ENCODE assay signal across 17 cellular contexts in genomic region chr19:51681286-51681956, GRCh38. TPM values are rescaled to one million over a fixed set of nuclear protein-coding genes. Genes with fewer than 3 reads are reported as not detected.
DNase-seq lines count a peak whose midpoint lies in the region; ATAC-seq, FAIRE-seq and TF ChIP-seq lines count a peak whose summit lies in the region.
"Had no signal": no experiment of that assay in that cellular context is flagged by ENCODE, and none has a peak within 500 bp of the region (broad histone marks: within the 10 kb centered on the region; RNA-seq: fewer than 3 reads in every experiment).

No MANE protein-coding gene starts in this region.

- no peak overlapping the region for H3K27ac Mint-ChIP-seq in stimulated activated effector memory CD8-positive, alpha-beta T cell treated with anti-CD3 and anti-CD28 coated beads, Interleukin-12 subunit alpha, Interleukin-12 subunit beta, amount 100 ng/mL, for 72 hours
- H3K27ac Mint-ChIP-seq: activated T-cell treated with anti-CD3 and anti-CD28 coated beads, Interleukin-2, amount 50 U/mL, for 72 hours; mesothelial cell of epicardium had no signal

- H3K27me3 ChIP-seq in GM12878 (replicated peaks in 1 of 2; ENCODE audit: control insufficient read depth in 2 of 2, insufficient read depth in 2 of 2, low read length in 1 of 2): no peaks in the 10 kb centered on the region
- H3K27me3 ChIP-seq in neuronal stem cell (ENCODE audit: control insufficient read depth in 3 of 3, insufficient read depth in 3 of 3, low read depth in 1 of 3, low read length in 3 of 3): peaks cover 0 to 5% (median 0%) of the 10 kb centered on the region in 3 experiments
- H3K27me3 ChIP-seq: ovary had no signal

- H3K4me1 Mint-ChIP-seq in stimulated activated effector memory CD8-positive, alpha-beta T cell treated with anti-CD3 and anti-CD28 coated beads, Interleukin-12 subunit alpha, Interleukin-12 subunit beta, amount 100 ng/mL, for 72 hours: peaks cover 5% of the 10 kb centered on the region

- POLR2A ChIA-PET in GM12878 (lab: Charles Lee): no interaction called here

- no peaks in the 10 kb centered on the region for H4K20me1 ChIP-seq in GM12878 (ENCODE audit: control insufficient read depth, insufficient read depth)

- H3K9me3 ChIP-seq in GM12878 (replicated peaks; ENCODE audit: control insufficient read depth, insufficient read depth, low read length) (no peaks in the 10 kb centered on the region; the same call in 2 of the 3 replicates), neuronal stem cell (replicated peaks in 1 of 2; ENCODE audit: control insufficient read depth in 2 of 2, insufficient read depth in 1 of 2, low read depth in 1 of 2, low read length in 2 of 2) (peaks cover 0 to 2% of the 10 kb centered on the region in 2 donors)
- H3K9me3 ChIP-seq: ovary, tibial nerve had no signal

- H4K91ac ChIP-seq in neuronal stem cell (ENCODE audit: low read depth, low read length, poor library complexity): no peak overlapping the region

- SMC1A ChIA-PET in GM12878 (lab: Charles Lee; ENCODE audit: uncharacterized antibody, unreplicated experiment): interaction anchor here (0.6 kb wide), 1 partner anchor 189 kb away, joined by 3 read pairs; no protein-coding TSS in a partner anchor

- FAIRE-seq in GM12878 (lab: Jason Lieb, UNC): no peak

- H3K4me3 Mint-ChIP-seq in stimulated activated effector memory CD8-positive, alpha-beta T cell treated with anti-CD3 and anti-CD28 coated beads, Interleukin-12 subunit alpha, Interleukin-12 subunit beta, amount 100 ng/mL, for 72 hours: no peak overlapping the region
- H3K4me3 Mint-ChIP-seq: activated T-cell treated with anti-CD3 and anti-CD28 coated beads, Interleukin-2, amount 50 U/mL, for 72 hours; mesothelial cell of epicardium had no signal

- no peak overlapping the region for H2AFZ ChIP-seq in GM12878 (ENCODE audit: control insufficient read depth, low read depth, low read length)
- H2AFZ ChIP-seq in neuronal stem cell (ENCODE audit: low read length): peak overlapping the region; percentile 31

- no peak overlapping the region for H3K4me3 ChIP-seq in GM12878
- H3K4me3 ChIP-seq in neuronal stem cell (ENCODE audit: low read length in 2 of 2): no peak overlapping the region
- H3K4me3 ChIP-seq: ovary, tibial nerve had no signal

- no peak overlapping the region for H2BK12ac ChIP-seq in neuronal stem cell (ENCODE audit: low read length)

- H3K23ac ChIP-seq in neuronal stem cell (ENCODE audit: low read depth, low read length, poor library complexity): no peak overlapping the region

- intact Hi-C loops in GM12878 (cut with micrococcal nuclease; ENCODE audit: unreplicated experiment) (no loop called here), left colon (cut with DNase I, micrococcal nuclease) (no loop called here)

- H2AK5ac ChIP-seq in neuronal stem cell (ENCODE audit: low read depth, low read length): no peak overlapping the region

- H4K8ac ChIP-seq in neuronal stem cell (ENCODE audit: low read depth, low read length): no peak overlapping the region

- no peaks in the 10 kb centered on the region for H3K79me1 ChIP-seq in neuronal stem cell (ENCODE audit: low read depth, low read length)

- no peak overlapping the region for H3K9ac ChIP-seq in GM12878 (ENCODE audit: control insufficient read depth, insufficient read depth, low read length)
- H3K9ac ChIP-seq in neuronal stem cell (ENCODE audit: low read depth, low read length, poor library complexity): no peak overlapping the region

- BruUV-seq in GM12878 (replicated peaks; lab: Mats Ljungman, UMichigan): no TSS peak

- H2BK15ac ChIP-seq in neuronal stem cell (ENCODE audit: low read length): no peak overlapping the region

- H3K14ac ChIP-seq in neuronal stem cell (ENCODE audit: low read length): no peak overlapping the region

- H3K79me2 ChIP-seq in GM12878 (ENCODE audit: control insufficient read depth, insufficient read depth, low read length): no peaks in the 10 kb centered on the region

- H3K9me3 Mint-ChIP-seq in stimulated activated effector memory CD8-positive, alpha-beta T cell treated with anti-CD3 and anti-CD28 coated beads, Interleukin-12 subunit alpha, Interleukin-12 subunit beta, amount 100 ng/mL, for 72 hours: peaks cover 4% of the 10 kb centered on the region

- no peak for ATAC-seq in GM12878
- ATAC-seq in left colon: no peak
- ATAC-seq in HG03039 (IDR thresholded peaks at IDR 0.05; ENCODE audit: unreplicated experiment): no peak
- no peak for ATAC-seq in stimulated activated effector memory CD8-positive, alpha-beta T cell treated with anti-CD3 and anti-CD28 coated beads, Interleukin-12 subunit alpha, Interleukin-12 subunit beta, amount 100 ng/mL, for 72 hours
- ATAC-seq: activated T-cell treated with anti-CD3 and anti-CD28 coated beads, Interleukin-2, amount 50 U/mL, for 72 hours had no signal

- WGBS in GM12878 (ENCODE audit: insufficient coverage, insufficient replicate concordance, low lambda C conversion rate, missing lambda C conversion rate): 13% methylated on average over 3 of the region's 3 CpGs
- no CpG with 5 or more reads among the region's 3 CpGs for WGBS in neuronal stem cell (ENCODE audit: extremely low coverage in 2 of 2, insufficient read length in 2 of 2, insufficient replicate concordance in 1 of 2), 2 donors

- H3K36me3 Mint-ChIP-seq in stimulated activated effector memory CD8-positive, alpha-beta T cell treated with anti-CD3 and anti-CD28 coated beads, Interleukin-12 subunit alpha, Interleukin-12 subunit beta, amount 100 ng/mL, for 72 hours: no peaks in the 10 kb centered on the region

- no peak overlapping the region for H2BK120ac ChIP-seq in neuronal stem cell (ENCODE audit: low read depth, low read length)

- in situ Hi-C loops in GM12878 (cut with MboI): no loop called here

- H3K4ac ChIP-seq in neuronal stem cell (ENCODE audit: low read length): no peak overlapping the region

- H3K4me2 ChIP-seq in GM12878 (ENCODE audit: control insufficient read depth, insufficient read depth) (no peak overlapping the region), neuronal stem cell (ENCODE audit: insufficient read depth, low read length, poor library complexity, severe bottlenecking) (no peak overlapping the region)

- H3K36me3 ChIP-seq in GM12878 (ENCODE audit: control insufficient read depth in 2 of 2, insufficient read depth in 2 of 2, low read length in 1 of 2) (no peaks in the 10 kb centered on the region), neuronal stem cell (replicated peaks in 1 of 2; ENCODE audit: control insufficient read depth in 2 of 2, insufficient read depth in 2 of 2, low read length in 2 of 2) (no peaks in the 10 kb centered on the region)
- H3K36me3 ChIP-seq: ovary, tibial nerve had no signal

- no peak for TF ChIP-seq EP300 in GM12878 (IDR thresholded peaks at IDR 0.05; ENCODE audit: borderline replicate concordance in 1 of 2, control insufficient read depth in 1 of 2, low read depth in 2 of 2, low read length in 2 of 2)

- H3K27ac ChIP-seq in GM12878 (ENCODE audit: control insufficient read depth, insufficient read depth) (no peak overlapping the region), neuronal stem cell (replicated peaks; ENCODE audit: low read length) (no peak overlapping the region)
- H3K27ac ChIP-seq: ovary, tibial nerve had no signal

- TF ChIP-seq CTCF in GM12878 (IDR thresholded peaks at IDR 0.05 in 2 of 3, conservative IDR thresholded peaks at IDR 0.05 in 1 of 3; ENCODE audit: control insufficient read depth in 2 of 3, extremely low read depth in 1 of 3, insufficient read depth in 1 of 3, low read depth in 3 of 3, low read length in 3 of 3): no peak

- no peak overlapping the region for H3K18ac ChIP-seq in neuronal stem cell (ENCODE audit: low read length)

- no peak overlapping the region for H2BK5ac ChIP-seq in neuronal stem cell (ENCODE audit: low read length)

- CTCF ChIA-PET in GM12878 (lab: Yijun Ruan, JAX): interaction anchor here (1.5 kb wide), 3 partner anchors 20 to 24 kb away, joined by 4 to 5 read pairs (median 4); no protein-coding TSS in a partner anchor

- no peak for TF ChIP-seq POLR2A in GM12878 (IDR thresholded peaks at IDR 0.05; ENCODE audit: low read depth, low read length)

- no peaks in the 10 kb centered on the region for H3K4me1 ChIP-seq in GM12878 (ENCODE audit: control insufficient read depth, insufficient read depth, low read length)
- no peaks in the 10 kb centered on the region for H3K4me1 ChIP-seq in neuronal stem cell (ENCODE audit: control insufficient read depth in 2 of 2, insufficient read depth in 1 of 2, low read depth in 1 of 2, low read length in 2 of 2)

- no peak for TF ChIP-seq RAD21 in GM12878 (IDR thresholded peaks at IDR 0.05; ENCODE audit: insufficient read depth, low read depth, low read length)

- DNase-seq in NCI-H82 (lab: John Stamatoyannopoulos, UW): peak; percentile 33
- no peak for DNase-seq in NCI-H82 treated with DMSO at 0.1 percent for 48 hours (lab: John Stamatoyannopoulos, UW; ENCODE audit: unreplicated experiment)
- DNase-seq in M059J (ENCODE audit: low read depth): peak; percentile 51
- DNase-seq in GM12878 (ENCODE audit: low read depth, low spot score): no peak
- no peak for DNase-seq in neuronal stem cell (ENCODE audit: low spot score)
- no peak for DNase-seq in left colon
- no peak for DNase-seq in stimulated activated effector memory CD8-positive, alpha-beta T cell treated with anti-CD3 and anti-CD28 coated beads, Interleukin-12 subunit alpha, Interleukin-12 subunit beta, amount 100 ng/mL, for 72 hours (ENCODE audit: low spot score in 2 of 2)
- DNase-seq: activated CD4-positive, alpha-beta T cell treated with anti-CD3 and anti-CD28 coated beads for 1 hour; activated T-cell treated with anti-CD3 and anti-CD28 coated beads, Interleukin-2, amount 50 U/mL, for 72 hours; amygdala; NK-92 treated with Interleukin-12 subunit alpha and Interleukin-12 subunit beta, amount 100 ng/mL, for 24 hours had no signal

- RAD21 ChIA-PET in GM12878 (lab: Charles Lee; ENCODE audit: unreplicated experiment): no interaction called here

RNA-seq across cellular contexts. Expression of gene SPACA6, which starts 11.7 kb away (rescaled TPM):
- 4.1 and 13.7 TPM in 2 replicates for total RNA-seq in M059J (2014; rRNA removed; shearing (Covaris generic))
- total RNA-seq in GM12878 (2013; cell fraction: nucleolus; rRNA removed): 2.9 and 4.2 TPM in 2 replicates
- 4.6 and 4.8 TPM in 2 replicates for total RNA-seq in GM12878 (2014; rRNA removed)
- 0.78 and 1.1 TPM in 2 replicates for total RNA-seq in GM12878 (2014; rRNA removed; fragmentation: Illumina TruSeq; extraction: Trizol)
- total RNA-seq in GM12878 (2021): 2.2 and 3.2 TPM in 2 replicates
- polyA plus RNA-seq in GM12878 (2011; ENCODE audit: low read depth): not detected
- 0.27 and 0.87 TPM in 2 replicates for polyA plus RNA-seq in GM12878 (2011; rRNA removed)
- 0.36 and 0.97 TPM in 2 replicates for polyA plus RNA-seq in GM12878 (2011; cell fraction: cytosol; rRNA removed)
- 0.81 and 1.2 TPM in 2 replicates for polyA plus RNA-seq in GM12878 (2011; cell fraction: nucleus; rRNA removed)
- 2.0 and 4.5 TPM in 2 replicates for polyA plus RNA-seq in GM12878 (2012)
- polyA plus RNA-seq in GM12878 (2014; fragmentation: Illumina TruSeq; extraction: Trizol): 0.31 and 1.1 TPM in 2 replicates
- polyA plus RNA-seq in GM12878 (2014; fragmentation: Nextera tagmentation; extraction: Ambion mirVana): 1 to 10 TPM; 1.2 to 1.3 TPM
- 4.2 and 4.7 TPM in 2 replicates for polyA plus RNA-seq in GM12878 (2014; rRNA removed)
- 1 to 10 TPM; 3.0 to 6.5 TPM for polyA plus RNA-seq in GM12878 (2016; fragmentation: Nextera tagmentation; extraction: Ambion mirVana)
- 0.36 and 0.37 TPM in 2 replicates for polyA minus RNA-seq in GM12878 (2011; rRNA and poly(A)+ RNA removed)
- not detected in 2 replicates for polyA minus RNA-seq in GM12878 (2011; cell fraction: cytosol; rRNA and poly(A)+ RNA removed)
- 3.0 and 8.2 TPM in 2 replicates for polyA minus RNA-seq in GM12878 (2011; cell fraction: nucleus; rRNA and poly(A)+ RNA removed)
- polyA plus RNA-seq in neuronal stem cell (2013, experiment 1 of 2): 4.1 TPM
- polyA plus RNA-seq in neuronal stem cell (2013, experiment 2 of 2): 5.0 TPM
- 1 to 10 TPM; 4.1 to 5.2 TPM for total RNA-seq in left colon

RNA-seq across cellular contexts. Expression of gene SIGLEC14, which starts 34.8 kb away (rescaled TPM):
- total RNA-seq in M059J (2014; rRNA removed; shearing (Covaris generic)): not detected in 2 replicates
- total RNA-seq in GM12878 (2013; cell fraction: nucleolus; rRNA removed): 5.5 and 8.5 TPM in 2 replicates
- 4.4 and 6.7 TPM in 2 replicates for total RNA-seq in GM12878 (2014; rRNA removed)
- 2.9 and 3.2 TPM in 2 replicates for total RNA-seq in GM12878 (2014; rRNA removed; fragmentation: Illumina TruSeq; extraction: Trizol)
- total RNA-seq in GM12878 (2021): 6.2 and 6.8 TPM in 2 replicates
- 0.68 TPM for polyA plus RNA-seq in GM12878 (2011; ENCODE audit: low read depth)
- 0.72 and 1.6 TPM in 2 replicates for polyA plus RNA-seq in GM12878 (2011; rRNA removed)
- 1.3 and 1.4 TPM in 2 replicates for polyA plus RNA-seq in GM12878 (2011; cell fraction: cytosol; rRNA removed)
- 0.76 and 1.3 TPM in 2 replicates for polyA plus RNA-seq in GM12878 (2011; cell fraction: nucleus; rRNA removed)
- polyA plus RNA-seq in GM12878 (2012): 1.1 and 1.6 TPM in 2 replicates
- 4.8 and 5.0 TPM in 2 replicates for polyA plus RNA-seq in GM12878 (2014; fragmentation: Illumina TruSeq; extraction: Trizol)
- under 1 TPM; 0.57 to 0.82 TPM for polyA plus RNA-seq in GM12878 (2014; fragmentation: Nextera tagmentation; extraction: Ambion mirVana)
- polyA plus RNA-seq in GM12878 (2014; rRNA removed): 4.4 and 4.6 TPM in 2 replicates
- 1 to 10 TPM; 7.1 to 8.4 TPM for polyA plus RNA-seq in GM12878 (2016; fragmentation: Nextera tagmentation; extraction: Ambion mirVana)
- polyA minus RNA-seq in GM12878 (2011; rRNA and poly(A)+ RNA removed): 0.66 and 1.5 TPM in 2 replicates
- polyA minus RNA-seq in GM12878 (2011; cell fraction: cytosol; rRNA and poly(A)+ RNA removed): not detected in 2 replicates
- 0.48 and 1.8 TPM in 2 replicates for polyA minus RNA-seq in GM12878 (2011; cell fraction: nucleus; rRNA and poly(A)+ RNA removed)
- 0.01 TPM for polyA plus RNA-seq in neuronal stem cell (2013, experiment 1 of 2)
- polyA plus RNA-seq in neuronal stem cell (2013, experiment 2 of 2): not detected
- total RNA-seq in left colon: 1 to 10 TPM in 1 of 2 donors, under 1 TPM in 1; 0.55 to 2.3 TPM
- total RNA-seq: dermis microvascular lymphatic vessel endothelial cell, mesothelial cell of epicardium had no signal
- polyA plus RNA-seq: AG04450 had no signal

RNA-seq across cellular contexts. Expression of gene HAS1, which starts 42.4 kb away (rescaled TPM):
- not detected in 2 replicates for total RNA-seq in M059J (2014; rRNA removed; shearing (Covaris generic))
- total RNA-seq in GM12878 (2013; cell fraction: nucleolus; rRNA removed): not detected in 2 replicates
- total RNA-seq in GM12878 (2014; rRNA removed) (not detected in 2 replicates), GM12878 (2014; rRNA removed; fragmentation: Illumina TruSeq; extraction: Trizol) (not detected in 2 replicates), GM12878 (2021) (not detected in 2 replicates), left colon (under 1 TPM; 0.21 to 0.28 TPM)
- not detected for polyA plus RNA-seq in GM12878 (2011; ENCODE audit: low read depth)
- polyA plus RNA-seq in GM12878 (2011; rRNA removed) (not detected in 2 replicates), GM12878 (2014; fragmentation: Illumina TruSeq; extraction: Trizol) (not detected in 2 replicates), GM12878 (2014; fragmentation: Nextera tagmentation; extraction: Ambion mirVana) (not detected), GM12878 (2014; rRNA removed) (not detected in 2 replicates), GM12878 (2016; fragmentation: Nextera tagmentation; extraction: Ambion mirVana) (not detected)
- polyA plus RNA-seq in GM12878 (2011; cell fraction: cytosol; rRNA removed): not detected in 2 replicates
- polyA plus RNA-seq in GM12878 (2011; cell fraction: nucleus; rRNA removed): not detected in 2 replicates
- polyA plus RNA-seq in GM12878 (2012): 0.04 and 0.12 TPM in 2 replicates
- polyA minus RNA-seq in GM12878 (2011; rRNA and poly(A)+ RNA removed): not detected in 2 replicates
- polyA minus RNA-seq in GM12878 (2011; cell fraction: cytosol; rRNA and poly(A)+ RNA removed): not detected in 2 replicates
- polyA minus RNA-seq in GM12878 (2011; cell fraction: nucleus; rRNA and poly(A)+ RNA removed): not detected in 2 replicates
- 0.06 TPM for polyA plus RNA-seq in neuronal stem cell (2013, experiment 1 of 2)
- polyA plus RNA-seq in neuronal stem cell (2013, experiment 2 of 2): 0.08 TPM
- total RNA-seq: activated T-cell treated with anti-CD3 and anti-CD28 coated beads, Interleukin-2, amount 50 U/mL, for 72 hours; dermis microvascular lymphatic vessel endothelial cell had no signal
- polyA plus RNA-seq: AG04450 had no signal

RNA-seq across cellular contexts. Expression of gene SIGLEC5, which starts 51.2 kb away (rescaled TPM):
- total RNA-seq in M059J (2014; rRNA removed; shearing (Covaris generic)): not detected in 2 replicates
- not detected in 2 replicates for total RNA-seq in GM12878 (2013; cell fraction: nucleolus; rRNA removed)
- total RNA-seq in GM12878 (2014; rRNA removed) (1.9 and 2.5 TPM in 2 replicates), GM12878 (2014; rRNA removed; fragmentation: Illumina TruSeq; extraction: Trizol) (1.2 and 1.5 TPM in 2 replicates), GM12878 (2021) (1.1 TPM in 1 of 2 replicates, not detected in the other), left colon (not detected)
- not detected for polyA plus RNA-seq in GM12878 (2011; ENCODE audit: low read depth)
- polyA plus RNA-seq in GM12878 (2011; rRNA removed) (0.45 TPM in 1 of 2 replicates, not detected in the other), GM12878 (2014; fragmentation: Illumina TruSeq; extraction: Trizol) (0.44 and 1.4 TPM in 2 replicates), GM12878 (2014; fragmentation: Nextera tagmentation; extraction: Ambion mirVana) (under 1 TPM; 0.05 to 0.06 TPM), GM12878 (2014; rRNA removed) (not detected in 2 replicates), GM12878 (2016; fragmentation: Nextera tagmentation; extraction: Ambion mirVana) (1 to 10 TPM; 1.6 to 1.8 TPM)
- polyA plus RNA-seq in GM12878 (2011; cell fraction: cytosol; rRNA removed): 0.30 TPM in 1 of 2 replicates, not detected in the other
- polyA plus RNA-seq in GM12878 (2011; cell fraction: nucleus; rRNA removed): not detected in 2 replicates
- polyA plus RNA-seq in GM12878 (2012): 0.14 and 0.42 TPM in 2 replicates
- 0.88 TPM in 1 of 2 replicates, not detected in the other for polyA minus RNA-seq in GM12878 (2011; rRNA and poly(A)+ RNA removed)
- polyA minus RNA-seq in GM12878 (2011; cell fraction: cytosol; rRNA and poly(A)+ RNA removed): 1.2 and 2.0 TPM in 2 replicates
- 1.3 and 2.1 TPM in 2 replicates for polyA minus RNA-seq in GM12878 (2011; cell fraction: nucleus; rRNA and poly(A)+ RNA removed)
- not detected for polyA plus RNA-seq in neuronal stem cell (2013, experiment 1 of 2)
- polyA plus RNA-seq in neuronal stem cell (2013, experiment 2 of 2): not detected
- total RNA-seq: activated T-cell treated with anti-CD3 and anti-CD28 coated beads, Interleukin-2, amount 50 U/mL, for 72 hours; dermis microvascular lymphatic vessel endothelial cell; mesothelial cell of epicardium had no signal
- polyA plus RNA-seq: AG04450 had no signal

Comparison
In these comparisons a context has a peak if more than half of its experiments do, and no peak if none do; other contexts are left out.
1. DNase-seq: peak in NCI-H82 (single experiment) and M059J (single experiment); none in NCI-H82 treated with DMSO at 0.1 percent for 48 hours (single experiment), GM12878 (single experiment), neuronal stem cell (single experiment), left colon (0 of 2) and stimulated activated effector memory CD8-positive, alpha-beta T cell treated with anti-CD3 and anti-CD28 coated beads, Interleukin-12 subunit alpha, Interleukin-12 subunit beta, amount 100 ng/mL, for 72 hours (0 of 2).